17 cellular contexts compared by ENCODE assay signal in genomic region chr7:150910996-150911422, GRCh38. TPM values are rescaled to one million over a fixed set of nuclear protein-coding genes. Genes with fewer than 3 reads are reported as not detected.
DNase-seq lines count a peak whose midpoint lies in the region; ATAC-seq, FAIRE-seq and TF ChIP-seq lines count a peak whose summit lies in the region.
"Had no signal": no experiment of that assay in that cellular context is flagged by ENCODE, and none has a peak within 500 bp of the region (broad histone marks: within the 10 kb centered on the region; RNA-seq: fewer than 3 reads in every experiment).

No MANE protein-coding gene starts in this region.

- no peak overlapping the region for H3K56ac ChIP-seq in H1 (replicated peaks; ENCODE audit: insufficient read length, low read depth, low read length)

- H2BK120ac ChIP-seq in H1 (replicated peaks; ENCODE audit: low read depth, low read length) (no peak overlapping the region), trophoblast cell (ENCODE audit: insufficient read depth, low read length, poor library complexity) (no peak overlapping the region)

- H3K14ac ChIP-seq in H1 (ENCODE audit: insufficient read length) (no peak overlapping the region), trophoblast cell (ENCODE audit: low read length) (no peak overlapping the region)

- TF ChIP-seq EP300 in H1 (IDR thresholded peaks at IDR 0.05; ENCODE audit: borderline replicate concordance in 1 of 2, low read depth in 2 of 2, low read length in 2 of 2): no peak

- H3K9me3 Mint-ChIP-seq in activated CD8-positive, alpha-beta memory T cell treated with anti-CD3 and anti-CD28 coated beads, Interleukin-2, amount 10 ng/mL, durations not matched to agents 7 days and 5 days (ENCODE audit: low read depth): no peaks in the 10 kb centered on the region

- TF ChIP-seq POLR2A in H1 (IDR thresholded peaks at IDR 0.05; ENCODE audit: control extremely low read depth in 1 of 2, low read depth in 2 of 2, low read length in 2 of 2): no peak

- H3K9ac ChIP-seq in H1 (replicated peaks in 1 of 4; ENCODE audit: extremely low read depth in 1 of 4, low read depth in 3 of 4, low read length in 3 of 4) (no peak overlapping the region), trophoblast cell (ENCODE audit: low read length) (no peak overlapping the region)
- H3K9ac ChIP-seq: GM23248 had no signal

- H3K36me3 ChIP-seq in H1 (ENCODE audit: control insufficient read depth in 2 of 4, insufficient read depth in 4 of 4, low read length in 3 of 4) (no peaks in the 10 kb centered on the region), trophoblast cell (ENCODE audit: control insufficient read depth in 1 of 2, insufficient read depth in 2 of 2, low read length in 2 of 2) (no peaks in the 10 kb centered on the region)

- no peak overlapping the region for H3K4me3 Mint-ChIP-seq in activated CD8-positive, alpha-beta memory T cell treated with anti-CD3 and anti-CD28 coated beads, Interleukin-2, amount 10 ng/mL, durations not matched to agents 7 days and 5 days

- no peaks in the 10 kb centered on the region for H4K20me1 ChIP-seq in H1 (replicated peaks in 1 of 2; ENCODE audit: control insufficient read depth in 1 of 2, insufficient read depth in 2 of 2, low read length in 2 of 2)

- no peak for TF ChIP-seq RAD21 in H1 (IDR thresholded peaks at IDR 0.05 in 1 of 2, conservative IDR thresholded peaks at IDR 0.05 in 1 of 2; ENCODE audit: low read depth in 2 of 2, low read length in 2 of 2)

- H3K9me3 ChIP-seq in H1 (ENCODE audit: insufficient read depth in 2 of 2, low read depth in 1 of 2, low read length in 1 of 2) (no peaks in the 10 kb centered on the region), trophoblast cell (ENCODE audit: insufficient read depth, low read depth, low read length) (peaks cover 2% of the 10 kb centered on the region)

- H2AFZ ChIP-seq in H1 (ENCODE audit: low read length) (0 out of 2 replicates have a peak overlapping the region, but pooled peaks have one; percentile 12), trophoblast cell (ENCODE audit: insufficient read depth, low read length, poor library complexity) (no peak overlapping the region)
- H2AFZ ChIP-seq: GM23248, PC-9 had no signal

- H2BK15ac ChIP-seq in H1 (ENCODE audit: low read length): no peak overlapping the region; the same call in 1 of the 2 replicates

- H3K27ac ChIP-seq in H1 (ENCODE audit: low read depth, low read length) (no peak overlapping the region), trophoblast cell (ENCODE audit: low read depth, low read length) (no peak overlapping the region)
- H3K27ac ChIP-seq: C4-2B, GM23248, PC-9 had no signal

- 80% methylated on average over 12 of the region's 12 CpGs; no CpG with 5 or more reads in 1 of the 2 experiments for WGBS in H1 (ENCODE audit: extremely low coverage in 1 of 2, insufficient coverage in 1 of 2, insufficient read length in 1 of 2, insufficient replicate concordance in 2 of 2, low coverage in 1 of 2, low lambda C conversion rate in 2 of 2, missing lambda C conversion rate in 1 of 2), 2 experiments
- WGBS in trophoblast cell (ENCODE audit: extremely low coverage, insufficient coverage, insufficient read length): no CpG with 5 or more reads among the region's 12 CpGs

- TF ChIP-seq CTCF in H1 (IDR thresholded peaks at IDR 0.05; ENCODE audit: control extremely low read depth in 1 of 3, insufficient read depth in 1 of 3, low read depth in 1 of 3, low read length in 3 of 3): no peak
- no peak for TF ChIP-seq CTCF in GM10266 (IDR thresholded peaks at IDR 0.05; ENCODE audit: control insufficient read depth, insufficient read depth, low read depth, missing control alignments)

- ATAC-seq in activated CD8-positive, alpha-beta memory T cell treated with anti-CD3 and anti-CD28 coated beads, Interleukin-2, amount 10 ng/mL, durations not matched to agents 7 days and 5 days: peak; percentile 48
- ATAC-seq in HG02588 (IDR thresholded peaks at IDR 0.05; ENCODE audit: unreplicated experiment): no peak

- no peak overlapping the region for H4K91ac ChIP-seq in H1 (replicated peaks; ENCODE audit: insufficient read length, low read length)
- no peak overlapping the region for H4K91ac ChIP-seq in trophoblast cell (ENCODE audit: low read depth, low read length)

- H3K79me1 ChIP-seq in H1 (ENCODE audit: low read depth, low read length) (no peaks in the 10 kb centered on the region), trophoblast cell (ENCODE audit: low read length) (no peaks in the 10 kb centered on the region)

- H3K23me2 ChIP-seq in H1 (ENCODE audit: low read depth, low read length): peaks cover 13% of the 10 kb centered on the region; the same call in 1 of the 2 replicates

- no peaks in the 10 kb centered on the region for H3K36me3 Mint-ChIP-seq in activated CD8-positive, alpha-beta memory T cell treated with anti-CD3 and anti-CD28 coated beads, Interleukin-2, amount 10 ng/mL, durations not matched to agents 7 days and 5 days

- no peak overlapping the region for H4K5ac ChIP-seq in H1 (ENCODE audit: insufficient read length, low read depth, low read length)

- no peak for DNase-seq in activated CD8-positive, alpha-beta memory T cell treated with anti-CD3 and anti-CD28 coated beads, Interleukin-2, amount 10 ng/mL, durations not matched to agents 7 days and 5 days
- no peak for DNase-seq in activated CD8-positive, alpha-beta memory T cell treated with anti-CD3 and anti-CD28 coated beads, Interleukin-2, amount 50 U/mL, for 4 hours
- DNase-seq in NAMALWA (ENCODE audit: low spot score): peak; percentile 28
- no peak for DNase-seq in H1 (ENCODE audit: low read depth in 1 of 2, low spot score in 2 of 2)
- no peak for DNase-seq in trophoblast cell
- DNase-seq in GM10266 (ENCODE audit: extremely low spot score): no peak
- no peak for DNase-seq in NCI-H748 (lab: John Stamatoyannopoulos, UW; ENCODE audit: unreplicated experiment)
- DNase-seq: COR-L47, GM23248, NCI-H1092, NCI-H1694, NCI-H69, PC-9, Right ventricle myocardium superior had no signal

- H4K12ac ChIP-seq in trophoblast cell (ENCODE audit: low read depth, low read length): no peak overlapping the region

- no peak overlapping the region for H3K27ac Mint-ChIP-seq in activated CD8-positive, alpha-beta memory T cell treated with anti-CD3 and anti-CD28 coated beads, Interleukin-2, amount 10 ng/mL, durations not matched to agents 7 days and 5 days

- H2BK5ac ChIP-seq in H1 (ENCODE audit: low read depth, low read length): no peak overlapping the region
- H2BK5ac ChIP-seq in trophoblast cell (ENCODE audit: low read depth, low read length, poor library complexity): no peak overlapping the region

- H4K8ac ChIP-seq in H1 (ENCODE audit: extremely low read depth, insufficient read depth, low read length) (no peak overlapping the region), trophoblast cell (ENCODE audit: low read depth, low read length) (no peak overlapping the region)

- H3K4me2 ChIP-seq in H1 (ENCODE audit: insufficient read depth in 1 of 2, low read depth in 2 of 2, low read length in 2 of 2) (peak overlapping the region in 1 of 2 experiments; percentile 8; a peak in 1 of 4 replicates), trophoblast cell (ENCODE audit: low read length) (no peak overlapping the region)
- H3K4me2 ChIP-seq: PC-9 had no signal

- CTCF ChIA-PET in activated CD8-positive, alpha-beta memory T cell treated with anti-CD3 and anti-CD28 coated beads, Interleukin-2, amount 10 ng/mL, durations not matched to agents 7 days and 5 days (lab: Charles Lee): interaction anchor here (1.3 to 3.2 kb wide), 2 partner anchors 13 to 52 kb away, joined by 3 to 20 read pairs; no protein-coding TSS in a partner anchor
- CTCF ChIA-PET in H1 (lab: Charles Lee; ENCODE audit: partially characterized antibody): interaction anchor here (0.7 to 5.5 kb wide), 12 partner anchors 9 to 109 kb away, joined by 3 to 27 read pairs (median 3); no protein-coding TSS in a partner anchor

- H3K4me3 ChIP-seq in H1 (ENCODE audit: extremely low read depth in 1 of 4, insufficient read depth in 2 of 4, low read depth in 3 of 4, low read length in 4 of 4) (no peak overlapping the region), trophoblast cell (ENCODE audit: low read depth, low read length) (no peak overlapping the region)
- H3K4me3 ChIP-seq: GM23248, PC-9 had no signal

- peaks cover 64% of the 10 kb centered on the region for H3K27me3 Mint-ChIP-seq in activated CD8-positive, alpha-beta memory T cell treated with anti-CD3 and anti-CD28 coated beads, Interleukin-2, amount 10 ng/mL, durations not matched to agents 7 days and 5 days

- H2BK12ac ChIP-seq in H1 (ENCODE audit: low read depth, low read length): peak overlapping the region; percentile 82; the same call in 1 of the 2 replicates
- no peak overlapping the region for H2BK12ac ChIP-seq in trophoblast cell (ENCODE audit: low read length)

- H3K4me1 ChIP-seq in H1 (replicated peaks in 1 of 4; ENCODE audit: control insufficient read depth in 3 of 4, insufficient read depth in 4 of 4, low read length in 3 of 4) (peaks cover 0 to 8% (median 0%) of the 10 kb centered on the region in 4 experiments; a peak in 2 of 7 replicates), trophoblast cell (ENCODE audit: control insufficient read depth in 1 of 2, insufficient read depth in 2 of 2, low read length in 2 of 2) (no peaks in the 10 kb centered on the region)

- H3K79me2 ChIP-seq in H1 (ENCODE audit: control insufficient read depth in 1 of 2, insufficient read depth in 2 of 2, low read length in 2 of 2): no peaks in the 10 kb centered on the region
- no peaks in the 10 kb centered on the region for H3K79me2 ChIP-seq in trophoblast cell (ENCODE audit: control insufficient read depth, insufficient read depth, low read length, poor library complexity)

- POLR2A ChIA-PET in H1 (lab: Charles Lee; ENCODE audit: partially characterized antibody): interaction anchor here (0.7 to 1.3 kb wide), 3 partner anchors 11 to 94 kb away, joined by 3 read pairs; no protein-coding TSS in a partner anchor

- H3K4ac ChIP-seq in H1 (replicated peaks; ENCODE audit: insufficient read length, low read depth, low read length) (no peak overlapping the region), trophoblast cell (ENCODE audit: low read depth, low read length) (no peak overlapping the region)

- H3K18ac ChIP-seq in H1 (ENCODE audit: extremely low read depth, low read length) (no peak overlapping the region; the same call in 1 of the 2 replicates), trophoblast cell (ENCODE audit: low read length) (no peak overlapping the region)

- H3K27me3 ChIP-seq in H1 (replicated peaks in 1 of 4; ENCODE audit: control insufficient read depth in 3 of 4, extremely low read depth in 1 of 4, insufficient read depth in 3 of 4, low read length in 3 of 4): no peaks in the 10 kb centered on the region
- H3K27me3 ChIP-seq in trophoblast cell (ENCODE audit: insufficient read depth, low read length): no peaks in the 10 kb centered on the region

- no peak for FAIRE-seq in H1 (lab: Jason Lieb, UNC)
- FAIRE-seq: A204.1 had no signal

- H3K23ac ChIP-seq in H1 (ENCODE audit: insufficient read length) (no peak overlapping the region), trophoblast cell (ENCODE audit: low read length) (peak overlapping the region; percentile 63)

- H2AK5ac ChIP-seq in H1 (ENCODE audit: low read depth, low read length): no peak overlapping the region
- H2AK5ac ChIP-seq in trophoblast cell (ENCODE audit: low read length): no peak overlapping the region

- H2BK20ac ChIP-seq in H1 (ENCODE audit: low read length): 0 out of 2 replicates have a peak overlapping the region, but pooled peaks have one; percentile 4

- peaks cover 8% of the 10 kb centered on the region for H3K4me1 Mint-ChIP-seq in activated CD8-positive, alpha-beta memory T cell treated with anti-CD3 and anti-CD28 coated beads, Interleukin-2, amount 10 ng/mL, durations not matched to agents 7 days and 5 days

RNA-seq across cellular contexts. Expression of gene AOC1, which starts 58.7 kb away (rescaled TPM):
- not detected for total RNA-seq in activated CD8-positive, alpha-beta memory T cell treated with anti-CD3 and anti-CD28 coated beads, Interleukin-2, amount 10 ng/mL, durations not matched to agents 7 days and 5 days
- total RNA-seq in H1 (2021; fragmentation: NEBNext Ultra II Directional; extraction: Animal tissue kit (Norgen Biotek cat#: 25700)): 0.15 and 0.48 TPM in 2 replicates
- 0.17 TPM in 2 replicates for polyA plus RNA-seq in H1 (2011; rRNA removed)
- polyA plus RNA-seq in H1 (2011; cell fraction: cytosol; rRNA removed): 0.06 TPM
- 0.16 TPM for polyA plus RNA-seq in H1 (2011; cell fraction: nucleus; rRNA removed)
- 0.17 to 0.21 TPM (median 0.21 TPM) in 3 of 4 replicates, not detected in the other for polyA plus RNA-seq in H1 (2012, experiment 1 of 2)
- 0.20 TPM for polyA plus RNA-seq in H1 (2012, experiment 2 of 2)
- polyA plus RNA-seq in H1 (2013, experiment 1 of 2): 0.16 TPM
- polyA plus RNA-seq in H1 (2013, experiment 2 of 2): 0.17 TPM
- 0.09 TPM in 1 of 2 replicates, not detected in the other for polyA minus RNA-seq in H1 (2011; rRNA and poly(A)+ RNA removed)
- not detected for polyA minus RNA-seq in H1 (2011; cell fraction: cytosol; rRNA and poly(A)+ RNA removed)
- 0.40 TPM for polyA minus RNA-seq in H1 (2011; cell fraction: nucleus; rRNA and poly(A)+ RNA removed)
- polyA plus RNA-seq in trophoblast cell (2013): 0.18 and 0.21 TPM in 2 replicates
- total RNA-seq: GM23248, Right ventricle myocardium superior had no signal
- polyA plus RNA-seq: GM23248 had no signal
